Comparison of ENCODE assay signal across 1 cellular context in the genomic region with DNA sequence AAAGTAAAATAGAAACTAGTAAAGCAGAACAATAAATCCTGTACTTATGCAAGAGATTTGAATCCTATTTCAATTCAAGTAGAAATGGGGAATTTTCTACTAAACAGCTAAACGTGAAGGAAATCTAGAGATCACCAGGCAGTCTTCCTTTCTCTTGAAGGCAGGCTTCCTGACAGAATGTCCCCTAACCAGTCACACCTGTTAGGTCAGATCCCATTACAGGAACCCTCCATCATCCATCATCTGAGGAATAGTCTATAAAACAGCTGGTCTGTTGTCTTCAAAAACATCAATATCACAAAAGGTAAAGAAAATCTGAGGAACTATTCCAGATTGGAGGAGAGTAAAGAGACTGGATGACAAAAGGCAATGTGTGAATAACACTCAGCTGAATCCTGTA.
TF ChIP-seq lines count a peak whose summit lies in the region.

No MANE protein-coding gene starts in this region.

TF ChIP-seq in WTC11, 78 proteins besides CTCF, POLR2A, EP300 and RAD21 (continued from another document):
- TF ChIP-seq ATF2 (CRISPR knock-in tag; IDR thresholded peaks at IDR 0.05; ENCODE audit: borderline replicate concordance, low read depth) = no peak
- no peak for TF ChIP-seq FOXP4 (CRISPR knock-in tag; IDR thresholded peaks at IDR 0.05)
- no peak for TF ChIP-seq SP1 (CRISPR knock-in tag; conservative IDR thresholded peaks at IDR 0.05)
- no peak for TF ChIP-seq RELA (CRISPR knock-in tag; IDR thresholded peaks at IDR 0.05; ENCODE audit: borderline replicate concordance)
- no peak for TF ChIP-seq ZNF317 (CRISPR knock-in tag; IDR thresholded peaks at IDR 0.05; ENCODE audit: borderline replicate concordance, low read depth)
- no peak for TF ChIP-seq CBFB (CRISPR knock-in tag; IDR thresholded peaks at IDR 0.05; ENCODE audit: low read depth)
- no peak for TF ChIP-seq ZNF396 (CRISPR knock-in tag; IDR thresholded peaks at IDR 0.05; ENCODE audit: borderline replicate concordance)
- TF ChIP-seq ZBTB43 (CRISPR knock-in tag; IDR thresholded peaks at IDR 0.05) = no peak
- TF ChIP-seq MYBL2 (CRISPR knock-in tag; IDR thresholded peaks at IDR 0.05) = no peak
- TF ChIP-seq, protein P1, sequence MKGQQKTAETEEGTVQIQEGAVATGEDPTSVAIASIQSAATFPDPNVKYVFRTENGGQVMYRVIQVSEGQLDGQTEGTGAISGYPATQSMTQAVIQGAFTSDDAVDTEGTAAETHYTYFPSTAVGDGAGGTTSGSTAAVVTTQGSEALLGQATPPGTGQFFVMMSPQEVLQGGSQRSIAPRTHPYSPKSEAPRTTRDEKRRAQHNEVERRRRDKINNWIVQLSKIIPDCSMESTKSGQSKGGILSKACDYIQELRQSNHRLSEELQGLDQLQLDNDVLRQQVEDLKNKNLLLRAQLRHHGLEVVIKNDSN (CRISPR knock-in tag; IDR thresholded peaks at IDR 0.05) = no peak
- no peak for TF ChIP-seq E2F4 (CRISPR knock-in tag; IDR thresholded peaks at IDR 0.05; ENCODE audit: borderline replicate concordance, low read depth)
- no peak for TF ChIP-seq ZNF232 (CRISPR knock-in tag; IDR thresholded peaks at IDR 0.05)
- no peak for TF ChIP-seq ZNF512 (CRISPR knock-in tag; IDR thresholded peaks at IDR 0.05; ENCODE audit: borderline replicate concordance)
- TF ChIP-seq SMAD3 (CRISPR knock-in tag; IDR thresholded peaks at IDR 0.05; ENCODE audit: borderline replicate concordance) = no peak
- TF ChIP-seq, protein P2, sequence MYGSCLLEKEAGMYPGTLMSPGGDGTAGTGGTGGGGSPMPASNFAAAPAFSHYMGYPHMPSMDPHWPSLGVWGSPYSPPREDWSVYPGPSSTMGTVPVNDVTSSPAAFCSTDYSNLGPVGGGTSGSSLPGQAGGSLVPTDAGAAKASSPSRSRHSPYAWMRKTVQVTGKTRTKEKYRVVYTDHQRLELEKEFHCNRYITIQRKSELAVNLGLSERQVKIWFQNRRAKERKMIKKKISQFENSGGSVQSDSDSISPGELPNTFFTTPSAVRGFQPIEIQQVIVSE (CRISPR knock-in tag; IDR thresholded peaks at IDR 0.05; ENCODE audit: borderline replicate concordance) = no peak
- no peak for TF ChIP-seq NR2C2 (CRISPR knock-in tag; IDR thresholded peaks at IDR 0.05)
- no peak for TF ChIP-seq NR1H2 (CRISPR knock-in tag; IDR thresholded peaks at IDR 0.05)
- no peak for TF ChIP-seq GRHL2 (CRISPR knock-in tag; IDR thresholded peaks at IDR 0.05; ENCODE audit: insufficient replicate concordance, severe bottlenecking)
- TF ChIP-seq STAT6 (CRISPR knock-in tag; conservative IDR thresholded peaks at IDR 0.05; ENCODE audit: low read depth) = no peak
